In the genomic region with DNA sequence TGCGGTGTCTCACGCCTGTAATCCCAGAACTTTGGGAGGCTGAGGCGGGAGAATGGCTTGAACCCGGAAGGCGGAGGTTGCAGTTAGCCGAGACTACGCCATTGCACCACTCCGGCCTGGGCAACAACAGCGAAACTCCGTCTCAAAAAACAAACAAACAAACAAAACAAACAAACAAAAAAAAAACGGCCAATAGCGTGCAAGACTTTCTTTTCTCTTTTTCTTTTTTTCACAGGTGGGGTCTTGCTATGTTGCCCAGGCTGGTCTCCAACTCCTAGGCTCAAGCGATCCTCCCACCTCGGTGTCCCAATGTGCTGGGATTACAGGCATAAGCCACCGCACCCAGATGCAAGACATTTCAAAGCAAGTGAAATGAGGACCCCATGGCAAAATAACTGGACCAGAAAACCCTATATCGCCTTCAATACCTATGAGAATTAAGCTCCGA, we compare ENCODE assay signal across 10 cellular contexts. TPM values are rescaled to one million over a fixed set of nuclear protein-coding genes. Genes with fewer than 3 reads are reported as not detected.
DNase-seq lines count a peak whose midpoint lies in the region; ATAC-seq, FAIRE-seq and TF ChIP-seq lines count a peak whose summit lies in the region.
"Had no signal": no experiment of that assay in that cellular context is flagged by ENCODE, and none has a peak within 500 bp of the region (broad histone marks: within the 10 kb centered on the region; RNA-seq: fewer than 3 reads in every experiment).

No MANE protein-coding gene starts in this region.

- H3K27me3 ChIP-seq in HepG2 (ENCODE audit: control insufficient read depth in 1 of 2, insufficient read depth in 2 of 2, low read length in 2 of 2) (peaks cover 0 to 3% of the 10 kb centered on the region in 2 experiments; a peak in 1 of 5 replicates), subcutaneous abdominal adipose tissue (ENCODE audit: control insufficient read depth in 5 of 5, insufficient read depth in 4 of 5, low read length in 5 of 5) (no peaks in the 10 kb centered on the region)
- H3K27me3 ChIP-seq: gastroesophageal sphincter had no signal

- CTCF ChIA-PET in HepG2 (lab: Yijun Ruan, JAX; ENCODE audit: low intra/inter-chr PET ratio, low total read pairs), result no interaction called here

- DNase-seq in T-helper 2 cell treated with Interferon-gamma antibody and Interleukin-4, amounts not matched to agents 5 μg/mL and 100 μg/mL, for 36 hours (ENCODE audit: low spot score), result no peak
- no peak for DNase-seq in T-helper 2 cell
- DNase-seq in activated naive CD8-positive, alpha-beta T cell treated with anti-CD3 and anti-CD28 coated beads, Interleukin-2, amount 50 U/mL, for 24 hours, result no peak
- no peak for DNase-seq in HepG2 (ENCODE audit: low spot score)
- no peak for DNase-seq in Kasumi-1 (lab: John Stamatoyannopoulos, UW)
- DNase-seq in urothelium cell line (ENCODE audit: low spot score), result no peak
- DNase-seq: KBM-7 had no signal

- POLR2A ChIA-PET in HepG2 (lab: Yijun Ruan, JAX), result interaction anchor here (0.9 to 2.4 kb wide), 3 partner anchors 12 to 99 kb away, joined by 3 to 74 read pairs (median 3); no protein-coding TSS in a partner anchor

- no peaks in the 10 kb centered on the region for H3K9me3 ChIP-seq in HepG2 (ENCODE audit: low read length)
- no peaks in the 10 kb centered on the region for H3K9me3 ChIP-seq in subcutaneous abdominal adipose tissue (ENCODE audit: control insufficient read depth in 5 of 5, low read length in 5 of 5)
- H3K9me3 ChIP-seq: gastroesophageal sphincter had no signal

- H3K4me1 ChIP-seq in HepG2 (ENCODE audit: insufficient read depth, low read length) (peaks cover 61% of the 10 kb centered on the region), subcutaneous abdominal adipose tissue (ENCODE audit: control insufficient read depth in 5 of 5, insufficient read depth in 5 of 5, low read length in 5 of 5) (peaks cover 10 to 71% (median 57%) of the 10 kb centered on the region in 5 donors)

- TF ChIP-seq EP300 in HepG2 (IDR thresholded peaks at IDR 0.05; ENCODE audit: low read depth in 2 of 2, low read length in 2 of 2) (no peak), HepG2 (CRISPR knock-in tag; IDR thresholded peaks at IDR 0.05; ENCODE audit: borderline replicate concordance) (no peak)

- WGBS in HepG2 (ENCODE audit: low lambda C conversion rate), result 19% methylated on average over 17 of the region's 17 CpGs

- H2AFZ ChIP-seq in HepG2 (ENCODE audit: low read length), result no peak overlapping the region

- H3K4me3 ChIP-seq in HepG2 (replicated peaks in 1 of 3; ENCODE audit: insufficient read depth in 1 of 3, low read depth in 2 of 3, low read length in 3 of 3), result peak overlapping the region; percentile 74 to 84 (median 81)
- H3K4me3 ChIP-seq in subcutaneous abdominal adipose tissue (ENCODE audit: low read depth in 1 of 5, low read length in 5 of 5), result peak overlapping the region; percentile 87 to 100 (median 97)

- ATAC-seq in activated naive CD8-positive, alpha-beta T cell treated with anti-CD3 and anti-CD28 coated beads, Interleukin-2, amount 50 U/mL, for 24 hours, result no peak
- ATAC-seq in HepG2, result no peak
- no peak for ATAC-seq in HG03521 (IDR thresholded peaks at IDR 0.05; ENCODE audit: unreplicated experiment)
- ATAC-seq: gastroesophageal sphincter had no signal

- H3K27ac Mint-ChIP-seq in T-helper 2 cell treated with Interferon-gamma antibody and Interleukin-4, amounts not matched to agents 5 μg/mL and 100 μg/mL, for 36 hours, result no peak overlapping the region
- H3K27ac Mint-ChIP-seq in activated naive CD8-positive, alpha-beta T cell treated with anti-CD3 and anti-CD28 coated beads, Interleukin-2, amount 50 U/mL, for 24 hours, result no peak overlapping the region

- peaks cover 62% of the 10 kb centered on the region for H3K79me2 ChIP-seq in HepG2 (ENCODE audit: insufficient read depth, low read length)

- peaks cover 8% of the 10 kb centered on the region for H3K36me3 Mint-ChIP-seq in T-helper 2 cell treated with Interferon-gamma antibody and Interleukin-4, amounts not matched to agents 5 μg/mL and 100 μg/mL, for 36 hours (ENCODE audit: low read depth)
- no peaks in the 10 kb centered on the region for H3K36me3 Mint-ChIP-seq in activated naive CD8-positive, alpha-beta T cell treated with anti-CD3 and anti-CD28 coated beads, Interleukin-2, amount 50 U/mL, for 24 hours (ENCODE audit: low read depth)

- in situ Hi-C loops in HepG2 (cut with HindIII; ENCODE audit: extremely low pct_ligation_motif_present, low pct_unique_long_range_greater_than_20kb), result loop anchor here (5.0 kb wide), 1 partner anchor 43 kb away; no protein-coding TSS in a partner anchor

- peak overlapping the region; percentile 77 for H3K4me2 ChIP-seq in HepG2 (ENCODE audit: low read depth, low read length)

- peaks cover 0 to 2% of the 10 kb centered on the region in 2 experiments; a peak in 2 of 5 replicates for H3K36me3 ChIP-seq in HepG2 (replicated peaks in 1 of 2; ENCODE audit: control insufficient read depth in 1 of 2, insufficient read depth in 2 of 2, low read length in 2 of 2)
- no peaks in the 10 kb centered on the region for H3K36me3 ChIP-seq in subcutaneous abdominal adipose tissue (ENCODE audit: control insufficient read depth in 5 of 5, insufficient read depth in 5 of 5, low read length in 5 of 5)
- H3K36me3 ChIP-seq: gastroesophageal sphincter had no signal

- H3K4me1 Mint-ChIP-seq in T-helper 2 cell treated with Interferon-gamma antibody and Interleukin-4, amounts not matched to agents 5 μg/mL and 100 μg/mL, for 36 hours (ENCODE audit: low read depth), result peaks cover 29% of the 10 kb centered on the region
- H3K4me1 Mint-ChIP-seq in activated naive CD8-positive, alpha-beta T cell treated with anti-CD3 and anti-CD28 coated beads, Interleukin-2, amount 50 U/mL, for 24 hours, result peaks cover 51% of the 10 kb centered on the region

- H3K9ac ChIP-seq in HepG2 (ENCODE audit: insufficient read depth, low read depth, low read length), result peak overlapping the region; percentile 72
- peak overlapping the region in 3 of 5 donors; percentile 73 to 97 (median 91) for H3K9ac ChIP-seq in subcutaneous abdominal adipose tissue (ENCODE audit: low read length in 5 of 5)

- no peak for TF ChIP-seq RAD21 in HepG2 (CRISPR knock-in tag; IDR thresholded peaks at IDR 0.05)

- TF ChIP-seq POLR2A in HepG2 (IDR thresholded peaks at IDR 0.05; ENCODE audit: insufficient read depth in 1 of 2, low read depth in 2 of 2, low read length in 2 of 2), result no peak

- H3K9me3 Mint-ChIP-seq in T-helper 2 cell treated with Interferon-gamma antibody and Interleukin-4, amounts not matched to agents 5 μg/mL and 100 μg/mL, for 36 hours, result peaks cover 4% of the 10 kb centered on the region
- H3K9me3 Mint-ChIP-seq in activated naive CD8-positive, alpha-beta T cell treated with anti-CD3 and anti-CD28 coated beads, Interleukin-2, amount 50 U/mL, for 24 hours, result no peaks in the 10 kb centered on the region

- no TSS peak for BruUV-seq in HepG2 (replicated peaks; lab: Mats Ljungman, UMichigan)

- peaks cover 33% of the 10 kb centered on the region for H4K20me1 ChIP-seq in HepG2 (ENCODE audit: insufficient read depth, low read length)

- no peak for FAIRE-seq in HepG2 (lab: Jason Lieb, UNC)
- no peak for FAIRE-seq in urothelium cell line (lab: Jason Lieb, UNC)

- H3K4me3 Mint-ChIP-seq in T-helper 2 cell treated with Interferon-gamma antibody and Interleukin-4, amounts not matched to agents 5 μg/mL and 100 μg/mL, for 36 hours, result peak overlapping the region; percentile 96
- peak overlapping the region; percentile 89 for H3K4me3 Mint-ChIP-seq in activated naive CD8-positive, alpha-beta T cell treated with anti-CD3 and anti-CD28 coated beads, Interleukin-2, amount 50 U/mL, for 24 hours

- no peak for TF ChIP-seq CTCF in HepG2 (CRISPR knock-in tag; IDR thresholded peaks at IDR 0.05)

- intact Hi-C loops in HepG2 (cut with micrococcal nuclease; ENCODE audit: unreplicated experiment), result no loop called here

- H3K27ac ChIP-seq in HepG2 (ENCODE audit: extremely low read length, insufficient read depth, low read length) (peak overlapping the region; percentile 36), subcutaneous abdominal adipose tissue (ENCODE audit: low read depth, low read length) (peak overlapping the region; percentile 99)

- H3K27me3 Mint-ChIP-seq in T-helper 2 cell treated with Interferon-gamma antibody and Interleukin-4, amounts not matched to agents 5 μg/mL and 100 μg/mL, for 36 hours (ENCODE audit: low read depth), result no peaks in the 10 kb centered on the region
- no peaks in the 10 kb centered on the region for H3K27me3 Mint-ChIP-seq in activated naive CD8-positive, alpha-beta T cell treated with anti-CD3 and anti-CD28 coated beads, Interleukin-2, amount 50 U/mL, for 24 hours

TF ChIP-seq in HepG2, 621 proteins besides CTCF, POLR2A, EP300 and RAD21 (continues in another document):
- TF ChIP-seq HDAC1 (CRISPR knock-in tag; IDR thresholded peaks at IDR 0.05) (0 out of 2 replicates have a peak, but pooled peaks have one; percentile 19), ELF1 (CRISPR knock-in tag; IDR thresholded peaks at IDR 0.05) (0 out of 2 replicates have a peak, but pooled peaks have one; percentile 11), ZMYM3 (CRISPR knock-in tag; IDR thresholded peaks at IDR 0.05) (peak; percentile 82), ZNF878 (CRISPR knock-in tag; IDR thresholded peaks at IDR 0.05) (no peak)

RNA-seq across cellular contexts. Expression of gene PSAP, which starts 1.6 kb away (rescaled TPM):
- 148 and 323 TPM in 2 replicates for total RNA-seq in HepG2 (2016; rRNA removed; fragmentation: Illumina TruSeq; extraction: Trizol)
- total RNA-seq in HepG2 (2016; cell fraction: cytosol; rRNA removed; fragmentation: Illumina TruSeq; extraction: Trizol; ENCODE audit: low read depth), result 16.4 and 17.5 TPM in 2 replicates
- 130 and 339 TPM in 2 replicates for total RNA-seq in HepG2 (2016; cell fraction: insoluble cytoplasmic fraction; rRNA removed; fragmentation: Illumina TruSeq; extraction: Trizol)
- total RNA-seq in HepG2 (2016; cell fraction: membrane; rRNA removed; fragmentation: Illumina TruSeq; extraction: Trizol), result 41.6 and 42.4 TPM in 2 replicates
- total RNA-seq in HepG2 (2016; cell fraction: nucleus; rRNA removed; fragmentation: Illumina TruSeq; extraction: Trizol), result 278 and 332 TPM in 2 replicates
- polyA plus RNA-seq in HepG2 (2011; rRNA removed), result 643 and 779 TPM in 2 replicates
- 776 and 886 TPM in 2 replicates for polyA plus RNA-seq in HepG2 (2011; cell fraction: cytosol; rRNA removed)
- 356 and 433 TPM in 2 replicates for polyA plus RNA-seq in HepG2 (2011; cell fraction: nucleus; rRNA removed)
- polyA plus RNA-seq in HepG2 (2012), result 412 and 503 TPM in 2 replicates
- polyA plus RNA-seq in HepG2 (2016; cell fraction: cytosol; fragmentation: Illumina TruSeq; extraction: Trizol; ENCODE audit: low read depth), result 14.6 and 15.4 TPM in 2 replicates
- 111 and 126 TPM in 2 replicates for polyA plus RNA-seq in HepG2 (2016; cell fraction: insoluble cytoplasmic fraction; fragmentation: Illumina TruSeq; extraction: Trizol; ENCODE audit: low read depth)
- 26.4 and 27.8 TPM in 2 replicates for polyA plus RNA-seq in HepG2 (2016; cell fraction: membrane; fragmentation: Illumina TruSeq; extraction: Trizol; ENCODE audit: low read depth)
- 383 and 387 TPM in 2 replicates for polyA plus RNA-seq in HepG2 (2016; cell fraction: nucleus; fragmentation: Illumina TruSeq; extraction: Trizol; ENCODE audit: insufficient read depth, low read depth)
- 387 and 527 TPM in 2 replicates for polyA minus RNA-seq in HepG2 (2011; rRNA and poly(A)+ RNA removed; ENCODE audit: low replicate concordance)
- 256 and 356 TPM in 2 replicates for polyA minus RNA-seq in HepG2 (2011; cell fraction: cytosol; rRNA and poly(A)+ RNA removed)
- polyA minus RNA-seq in HepG2 (2011; cell fraction: nucleus; rRNA and poly(A)+ RNA removed), result 143 and 184 TPM in 2 replicates
